Comparison of ENCODE assay signal across 8 cellular contexts in genomic region chr18:12307251-12307736, GRCh38. TPM values are rescaled to one million over a fixed set of nuclear protein-coding genes. Genes with fewer than 3 reads are reported as not detected.
A peak's percentile ranks its signal among the peaks of the same experiment; 100 is the strongest.
DNase-seq lines count a peak whose midpoint lies in the region; ATAC-seq and TF ChIP-seq lines count a peak whose summit lies in the region.

No MANE protein-coding gene starts in this region.

- peaks cover 30% of the 10 kb centered on the region for H3K36me3 ChIP-seq in SK-N-MC (ENCODE audit: insufficient read depth, low read length)
- H3K36me3 ChIP-seq in esophagus (ENCODE audit: control insufficient read depth in 2 of 2, insufficient read depth in 2 of 2, low read length in 1 of 2), result no peaks in the 10 kb centered on the region
- H3K36me3 ChIP-seq in muscle layer of duodenum (ENCODE audit: control insufficient read depth in 1 of 2, insufficient read depth in 2 of 2, low read length in 2 of 2), result peaks cover 6 to 13% of the 10 kb centered on the region in 2 donors

- peak; percentile 14 for ATAC-seq in GM21390 (IDR thresholded peaks at IDR 0.05; ENCODE audit: unreplicated experiment)
- no peak for ATAC-seq in HG02885 (IDR thresholded peaks at IDR 0.05; ENCODE audit: poor library complexity, unreplicated experiment)

- peak; percentile 41 for TF ChIP-seq CTCF in AG04449 (IDR thresholded peaks at IDR 0.05; ENCODE audit: insufficient read depth, low read length, missing control alignments)

- peak overlapping the region; percentile 62 for H3K9ac ChIP-seq in SK-N-MC (ENCODE audit: insufficient read length)

- CTCF ChIA-PET in AG04449 (lab: Yijun Ruan, JAX), result interaction anchor here (0.6 to 6.4 kb wide), 10 partner anchors 9 to 35 kb away, joined by 3 to 39 read pairs (median 6); no protein-coding TSS in a partner anchor

- peak overlapping the region; percentile 70 for H3K27ac ChIP-seq in SK-N-MC
- H3K27ac ChIP-seq in esophagus (ENCODE audit: low read depth in 2 of 2, low read length in 1 of 2), result peak overlapping the region; percentile 98 to 99
- H3K27ac ChIP-seq in muscle layer of duodenum (ENCODE audit: low read length), result peak overlapping the region; percentile 85

- POLR2A ChIA-PET in AG04449 (lab: Yijun Ruan, JAX), result interaction anchor here (0.6 to 6.0 kb wide), 11 partner anchors 10 to 70 kb away, joined by 3 to 69 read pairs (median 7); partner anchors contain the start of gene AFG3L2

- DNase-seq in AG04449 (ENCODE audit: low read depth, low spot score) (no peak), SK-N-MC (ENCODE audit: low read depth, low spot score) (no peak), D341Med (ENCODE audit: low spot score) (no peak), NCI-H1105 (lab: John Stamatoyannopoulos, UW) (no peak)

- H3K27me3 ChIP-seq in esophagus (ENCODE audit: control insufficient read depth in 1 of 2, insufficient read depth in 2 of 2, low read length in 2 of 2), result no peaks in the 10 kb centered on the region
- no peaks in the 10 kb centered on the region for H3K27me3 ChIP-seq in muscle layer of duodenum (ENCODE audit: low read depth, low read length)

- 17 to 20% methylated on average over 30 of the region's 30 CpGs for WGBS in esophagus, 2 donors

- peak overlapping the region; percentile 93 for H3K4me3 ChIP-seq in AG04449 (ENCODE audit: low read depth, low read length)
- H3K4me3 ChIP-seq in SK-N-MC, result peak overlapping the region; percentile 92
- H3K4me3 ChIP-seq in esophagus (ENCODE audit: low read depth in 1 of 2, low read length in 2 of 2), result peak overlapping the region; percentile 62 to 85
- peak overlapping the region; percentile 70 to 75 for H3K4me3 ChIP-seq in muscle layer of duodenum (ENCODE audit: low read depth in 1 of 2, low read length in 2 of 2)

- peaks cover 13% of the 10 kb centered on the region for H3K9me3 ChIP-seq in SK-N-MC (ENCODE audit: low read depth, low read length)
- H3K9me3 ChIP-seq in esophagus (ENCODE audit: control insufficient read depth in 2 of 2, insufficient read depth in 1 of 2, low read depth in 1 of 2, low read length in 1 of 2), result no peaks in the 10 kb centered on the region
- peaks cover 0 to 1% of the 10 kb centered on the region in 2 donors for H3K9me3 ChIP-seq in muscle layer of duodenum (ENCODE audit: control insufficient read depth in 1 of 2, low read length in 2 of 2)

- peaks cover 8 to 9% of the 10 kb centered on the region in 2 donors for H3K4me1 ChIP-seq in esophagus (ENCODE audit: control insufficient read depth in 2 of 2, insufficient read depth in 2 of 2, low read length in 1 of 2)
- peaks cover 0 to 39% of the 10 kb centered on the region in 2 donors for H3K4me1 ChIP-seq in muscle layer of duodenum (ENCODE audit: control insufficient read depth in 1 of 2, insufficient read depth in 2 of 2, low read length in 2 of 2)

RNA-seq across cellular contexts. Expression of gene TUBB6, which starts 0.7 kb away (rescaled TPM):
- 100 to 1,000 TPM; 183 to 299 TPM for polyA plus RNA-seq in esophagus

RNA-seq across cellular contexts. Expression of gene CIDEA, which starts 53.1 kb away (rescaled TPM):
- polyA plus RNA-seq in esophagus, result 1 to 10 TPM in 1 of 2 donors, under 1 TPM in 1; 0.79 to 2.1 TPM
